ENCODE assay signal across 21 cellular contexts in the genomic region with DNA sequence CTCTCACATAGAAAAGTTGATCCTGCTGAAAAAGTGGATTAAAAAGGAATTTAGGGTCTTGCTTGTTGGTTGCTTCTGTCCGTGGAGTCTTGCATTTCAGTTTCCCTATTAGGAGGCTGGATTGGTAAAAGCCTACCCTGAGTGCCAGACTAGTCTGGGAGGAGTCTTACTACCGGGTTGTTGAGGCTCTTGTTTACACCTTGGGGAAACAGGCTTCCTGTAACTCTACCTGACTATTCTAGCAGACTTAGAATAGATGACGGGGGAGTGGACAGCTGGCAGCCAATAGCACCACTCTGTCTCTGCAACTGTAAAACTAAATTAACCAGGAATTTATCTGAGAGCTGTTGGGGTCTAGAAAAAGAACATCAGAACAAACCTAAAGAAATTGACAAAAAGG.
"Had no signal": no experiment of that assay in that cellular context is flagged by ENCODE, and none has a peak within 500 bp of the region (broad histone marks: within the 10 kb centered on the region; RNA-seq: fewer than 3 reads in every experiment).

No MANE protein-coding gene starts in this region.

- ATAC-seq: activated naive CD8-positive, alpha-beta T cell treated with anti-CD3 and anti-CD28 coated beads, Interleukin-2, amount 50 U/mL, for 24 hours; heart right ventricle; naive thymus-derived CD8-positive, alpha-beta T cell; sciatic nerve; stimulated activated effector memory CD8-positive, alpha-beta T cell treated with anti-CD3 and anti-CD28 coated beads, Interleukin-12 subunit alpha, Interleukin-12 subunit beta, amount 100 ng/mL, for 72 hours had no signal

- FAIRE-seq: kidney, small intestine, urothelium cell line had no signal

- H3K4me1 ChIP-seq: left ventricle myocardium inferior, neural progenitor cell, stomach, suprapubic skin, tibial nerve had no signal

- H3K9me3 ChIP-seq: suprapubic skin had no signal

- H3K36me3 ChIP-seq: heart right ventricle, left ventricle myocardium inferior, neural progenitor cell, stomach, suprapubic skin, tibial nerve had no signal

- H3K27me3 ChIP-seq: heart right ventricle, neural progenitor cell, stomach, suprapubic skin, tibial nerve had no signal

- DNase-seq: activated B cell treated with CpG ODN at 0.5 μM for 24 hours; activated CD4-positive, alpha-beta T cell treated with anti-CD3 and anti-CD28 coated beads for 4 hours; activated CD4-positive, alpha-beta T cell treated with anti-CD3 and anti-CD28 coated beads, Interleukin-2, amount 50 U/mL, for 48 hours; activated effector memory CD4-positive, alpha-beta T cell treated with anti-CD3 and anti-CD28 coated beads, Interleukin-2, amount 50 U/mL, for 16 hours; activated naive CD4-positive, alpha-beta T cell treated with anti-CD3 and anti-CD28 coated beads, Interleukin-2, amount 50 U/mL, for 16 hours; activated naive CD8-positive, alpha-beta T cell treated with anti-CD3 and anti-CD28 coated beads, Interleukin-2, amount 50 U/mL, for 24 hours; heart right ventricle; kidney; left ventricle myocardium inferior; naive thymus-derived CD8-positive, alpha-beta T cell; posterior cingulate gyrus; small intestine; stimulated activated CD4-positive, alpha-beta T cell treated with anti-CD3 and anti-CD28 coated beads, Interleukin-2, amount 100 ng/mL, for 24 hours; stomach; T1000 had no signal

- H3K4me3 ChIP-seq: heart right ventricle, left ventricle myocardium inferior, neural progenitor cell, stomach, suprapubic skin, tibial nerve had no signal
